ENCODE assay signal across 1 cellular context in the genomic region with DNA sequence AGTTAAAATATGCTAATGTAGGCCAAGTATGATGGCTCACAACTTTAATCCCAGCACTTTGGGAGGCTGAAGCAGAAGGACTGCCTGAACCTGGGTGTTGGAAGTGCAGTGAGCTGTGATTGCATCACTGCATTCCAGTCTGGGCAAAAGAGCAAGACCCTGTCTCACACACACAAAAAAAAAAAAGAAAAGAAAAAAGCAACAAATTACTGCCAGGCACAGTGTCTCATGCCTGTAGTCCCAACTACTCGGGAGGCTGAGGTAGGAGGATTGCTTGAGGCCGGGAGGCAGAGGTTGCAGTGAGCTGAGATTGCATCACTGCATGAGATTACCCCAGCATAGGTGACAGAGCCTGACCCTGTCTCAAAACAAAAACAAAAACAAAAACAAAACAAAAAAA.
A peak's percentile ranks its signal among the peaks of the same experiment; 100 is the strongest.
TF ChIP-seq lines count a peak whose summit lies in the region.

No MANE protein-coding gene starts in this region.

TF ChIP-seq in HepG2, 621 proteins besides CTCF, POLR2A, EP300 and RAD21 (continued from another document and continues in another):
- TF ChIP-seq, protein P1, sequence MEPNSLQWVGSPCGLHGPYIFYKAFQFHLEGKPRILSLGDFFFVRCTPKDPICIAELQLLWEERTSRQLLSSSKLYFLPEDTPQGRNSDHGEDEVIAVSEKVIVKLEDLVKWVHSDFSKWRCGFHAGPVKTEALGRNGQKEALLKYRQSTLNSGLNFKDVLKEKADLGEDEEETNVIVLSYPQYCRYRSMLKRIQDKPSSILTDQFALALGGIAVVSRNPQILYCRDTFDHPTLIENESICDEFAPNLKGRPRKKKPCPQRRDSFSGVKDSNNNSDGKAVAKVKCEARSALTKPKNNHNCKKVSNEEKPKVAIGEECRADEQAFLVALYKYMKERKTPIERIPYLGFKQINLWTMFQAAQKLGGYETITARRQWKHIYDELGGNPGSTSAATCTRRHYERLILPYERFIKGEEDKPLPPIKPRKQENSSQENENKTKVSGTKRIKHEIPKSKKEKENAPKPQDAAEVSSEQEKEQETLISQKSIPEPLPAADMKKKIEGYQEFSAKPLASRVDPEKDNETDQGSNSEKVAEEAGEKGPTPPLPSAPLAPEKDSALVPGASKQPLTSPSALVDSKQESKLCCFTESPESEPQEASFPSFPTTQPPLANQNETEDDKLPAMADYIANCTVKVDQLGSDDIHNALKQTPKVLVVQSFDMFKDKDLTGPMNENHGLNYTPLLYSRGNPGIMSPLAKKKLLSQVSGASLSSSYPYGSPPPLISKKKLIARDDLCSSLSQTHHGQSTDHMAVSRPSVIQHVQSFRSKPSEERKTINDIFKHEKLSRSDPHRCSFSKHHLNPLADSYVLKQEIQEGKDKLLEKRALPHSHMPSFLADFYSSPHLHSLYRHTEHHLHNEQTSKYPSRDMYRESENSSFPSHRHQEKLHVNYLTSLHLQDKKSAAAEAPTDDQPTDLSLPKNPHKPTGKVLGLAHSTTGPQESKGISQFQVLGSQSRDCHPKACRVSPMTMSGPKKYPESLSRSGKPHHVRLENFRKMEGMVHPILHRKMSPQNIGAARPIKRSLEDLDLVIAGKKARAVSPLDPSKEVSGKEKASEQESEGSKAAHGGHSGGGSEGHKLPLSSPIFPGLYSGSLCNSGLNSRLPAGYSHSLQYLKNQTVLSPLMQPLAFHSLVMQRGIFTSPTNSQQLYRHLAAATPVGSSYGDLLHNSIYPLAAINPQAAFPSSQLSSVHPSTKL (CRISPR knock-in tag; IDR thresholded peaks at IDR 0.05), result 0 out of 2 replicates have a peak, but pooled peaks have one; percentile 17
- TF ChIP-seq, protein P2, sequence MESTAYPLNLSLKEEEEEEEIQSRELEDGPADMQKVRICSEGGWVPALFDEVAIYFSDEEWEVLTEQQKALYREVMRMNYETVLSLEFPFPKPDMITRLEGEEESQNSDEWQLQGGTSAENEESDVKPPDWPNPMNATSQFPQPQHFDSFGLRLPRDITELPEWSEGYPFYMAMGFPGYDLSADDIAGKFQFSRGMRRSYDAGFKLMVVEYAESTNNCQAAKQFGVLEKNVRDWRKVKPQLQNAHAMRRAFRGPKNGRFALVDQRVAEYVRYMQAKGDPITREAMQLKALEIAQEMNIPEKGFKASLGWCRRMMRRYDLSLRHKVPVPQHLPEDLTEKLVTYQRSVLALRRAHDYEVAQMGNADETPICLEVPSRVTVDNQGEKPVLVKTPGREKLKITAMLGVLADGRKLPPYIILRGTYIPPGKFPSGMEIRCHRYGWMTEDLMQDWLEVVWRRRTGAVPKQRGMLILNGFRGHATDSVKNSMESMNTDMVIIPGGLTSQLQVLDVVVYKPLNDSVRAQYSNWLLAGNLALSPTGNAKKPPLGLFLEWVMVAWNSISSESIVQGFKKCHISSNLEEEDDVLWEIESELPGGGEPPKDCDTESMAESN (CRISPR knock-in tag; conservative IDR thresholded peaks at IDR 0.05), result no peak
- TF ChIP-seq ZNF607 (CRISPR knock-in tag; IDR thresholded peaks at IDR 0.05; ENCODE audit: borderline replicate concordance) (no peak), ZMYM3 (CRISPR knock-in tag; IDR thresholded peaks at IDR 0.05) (peak; percentile 40; the same call in 1 of the 2 replicates), ESRRA (CRISPR knock-in tag; IDR thresholded peaks at IDR 0.05; ENCODE audit: low read depth) (no peak), SIN3A (IDR thresholded peaks at IDR 0.05; ENCODE audit: borderline replicate concordance, low read depth, low read length) (no peak), MEIS2 (CRISPR knock-in tag; IDR thresholded peaks at IDR 0.05) (no peak), CENPT (CRISPR knock-in tag; IDR thresholded peaks at IDR 0.05; ENCODE audit: low read depth) (no peak), KAT7 (CRISPR knock-in tag; IDR thresholded peaks at IDR 0.05; ENCODE audit: borderline replicate concordance) (no peak), THYN1 (CRISPR knock-in tag; IDR thresholded peaks at IDR 0.05; ENCODE audit: borderline replicate concordance, low read depth) (no peak), DPF2 (CRISPR knock-in tag; IDR thresholded peaks at IDR 0.05; ENCODE audit: borderline replicate concordance, low read depth) (no peak), TEAD3 (CRISPR knock-in tag; optimal IDR thresholded peaks at IDR 0.05; ENCODE audit: borderline replicate concordance) (peak; percentile 90), ZKSCAN5 (CRISPR knock-in tag; IDR thresholded peaks at IDR 0.05) (no peak), ZNF570 (CRISPR knock-in tag; IDR thresholded peaks at IDR 0.05; ENCODE audit: borderline replicate concordance) (no peak), STAG1 (CRISPR knock-in tag; IDR thresholded peaks at IDR 0.05) (no peak; the same call in 1 of the 2 replicates), RXRB (CRISPR knock-in tag; IDR thresholded peaks at IDR 0.05; ENCODE audit: borderline replicate concordance) (no peak), ZNF773 (CRISPR knock-in tag; IDR thresholded peaks at IDR 0.05; ENCODE audit: borderline replicate concordance) (no peak), ZNF143 (CRISPR knock-in tag; IDR thresholded peaks at IDR 0.05) (no peak), ATF7 (IDR thresholded peaks at IDR 0.05) (peak; percentile 63), ATF7 (CRISPR knock-in tag; IDR thresholded peaks at IDR 0.05) (no peak), GATAD2A (CRISPR knock-in tag; IDR thresholded peaks at IDR 0.05) (peak; percentile 41; the same call in 1 of the 2 replicates), NR2F6 (IDR thresholded peaks at IDR 0.05) (no peak), NR2F6 (CRISPR knock-in tag; IDR thresholded peaks at IDR 0.05) (peak; percentile 42; the same call in 1 of the 2 replicates), SALL1 (CRISPR knock-in tag; IDR thresholded peaks at IDR 0.05) (0 out of 2 replicates have a peak, but pooled peaks have one; percentile 30), ZNF282 (IDR thresholded peaks at IDR 0.05; ENCODE audit: partially characterized antibody) (no peak), JARID2 (CRISPR knock-in tag; IDR thresholded peaks at IDR 0.05; ENCODE audit: insufficient replicate concordance) (no peak), SP1 (IDR thresholded peaks at IDR 0.05) (no peak), SP1 (CRISPR knock-in tag; IDR thresholded peaks at IDR 0.05) (no peak), MED1 (CRISPR knock-in tag; IDR thresholded peaks at IDR 0.05) (peak; percentile 26; the same call in 1 of the 2 replicates), PCBP1 (IDR thresholded peaks at IDR 0.05; ENCODE audit: borderline replicate concordance, low read depth, low read length) (no peak), ZFP82 (CRISPR knock-in tag; IDR thresholded peaks at IDR 0.05; ENCODE audit: borderline replicate concordance) (no peak), ZNF777 (CRISPR knock-in tag; IDR thresholded peaks at IDR 0.05) (no peak), ONECUT2 (CRISPR knock-in tag; IDR thresholded peaks at IDR 0.05) (no peak), ZNF549 (CRISPR knock-in tag; IDR thresholded peaks at IDR 0.05) (no peak), CEBPB (IDR thresholded peaks at IDR 0.05; ENCODE audit: borderline replicate concordance, low read depth, low read length) (peak; percentile 91), ZNF441 (CRISPR knock-in tag; IDR thresholded peaks at IDR 0.05; ENCODE audit: borderline replicate concordance) (no peak), TARDBP (CRISPR knock-in tag; IDR thresholded peaks at IDR 0.05) (no peak), ZNF780A (CRISPR knock-in tag; IDR thresholded peaks at IDR 0.05) (no peak), ZNF121 (CRISPR knock-in tag; IDR thresholded peaks at IDR 0.05) (peak; percentile 99), JUND (CRISPR knock-in tag; IDR thresholded peaks at IDR 0.05) (no peak), RARA (CRISPR knock-in tag; IDR thresholded peaks at IDR 0.05) (peak; percentile 21; the same call in 1 of the 2 replicates)
- TF ChIP-seq, protein P3, sequence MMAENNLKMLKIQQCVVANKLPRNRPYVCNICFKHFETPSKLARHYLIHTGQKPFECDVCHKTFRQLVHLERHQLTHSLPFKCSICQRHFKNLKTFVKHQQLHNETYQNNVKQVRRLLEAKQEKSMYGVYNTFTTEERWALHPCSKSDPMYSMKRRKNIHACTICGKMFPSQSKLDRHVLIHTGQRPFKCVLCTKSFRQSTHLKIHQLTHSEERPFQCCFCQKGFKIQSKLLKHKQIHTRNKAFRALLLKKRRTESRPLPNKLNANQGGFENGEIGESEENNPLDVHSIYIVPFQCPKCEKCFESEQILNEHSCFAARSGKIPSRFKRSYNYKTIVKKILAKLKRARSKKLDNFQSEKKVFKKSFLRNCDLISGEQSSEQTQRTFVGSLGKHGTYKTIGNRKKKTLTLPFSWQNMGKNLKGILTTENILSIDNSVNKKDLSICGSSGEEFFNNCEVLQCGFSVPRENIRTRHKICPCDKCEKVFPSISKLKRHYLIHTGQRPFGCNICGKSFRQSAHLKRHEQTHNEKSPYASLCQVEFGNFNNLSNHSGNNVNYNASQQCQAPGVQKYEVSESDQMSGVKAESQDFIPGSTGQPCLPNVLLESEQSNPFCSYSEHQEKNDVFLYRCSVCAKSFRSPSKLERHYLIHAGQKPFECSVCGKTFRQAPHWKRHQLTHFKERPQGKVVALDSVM (CRISPR knock-in tag; IDR thresholded peaks at IDR 0.05), result peak; percentile 93
- TF ChIP-seq, protein P4, sequence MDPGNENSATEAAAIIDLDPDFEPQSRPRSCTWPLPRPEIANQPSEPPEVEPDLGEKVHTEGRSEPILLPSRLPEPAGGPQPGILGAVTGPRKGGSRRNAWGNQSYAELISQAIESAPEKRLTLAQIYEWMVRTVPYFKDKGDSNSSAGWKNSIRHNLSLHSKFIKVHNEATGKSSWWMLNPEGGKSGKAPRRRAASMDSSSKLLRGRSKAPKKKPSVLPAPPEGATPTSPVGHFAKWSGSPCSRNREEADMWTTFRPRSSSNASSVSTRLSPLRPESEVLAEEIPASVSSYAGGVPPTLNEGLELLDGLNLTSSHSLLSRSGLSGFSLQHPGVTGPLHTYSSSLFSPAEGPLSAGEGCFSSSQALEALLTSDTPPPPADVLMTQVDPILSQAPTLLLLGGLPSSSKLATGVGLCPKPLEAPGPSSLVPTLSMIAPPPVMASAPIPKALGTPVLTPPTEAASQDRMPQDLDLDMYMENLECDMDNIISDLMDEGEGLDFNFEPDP (CRISPR knock-in tag; conservative IDR thresholded peaks at IDR 0.05), result no peak
- TF ChIP-seq, protein P5, sequence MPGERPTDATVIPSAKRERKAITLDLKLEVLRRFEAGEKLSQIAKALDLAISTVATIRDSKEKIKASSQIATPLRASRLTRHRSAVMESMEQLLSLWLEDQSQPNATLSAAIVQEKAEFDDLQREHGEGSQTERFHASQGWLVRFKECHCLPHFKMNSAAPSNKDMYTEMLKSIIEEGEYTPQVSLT (CRISPR knock-in tag; IDR thresholded peaks at IDR 0.05; ENCODE audit: borderline replicate concordance, low read depth), result no peak
- TF ChIP-seq, protein P6, sequence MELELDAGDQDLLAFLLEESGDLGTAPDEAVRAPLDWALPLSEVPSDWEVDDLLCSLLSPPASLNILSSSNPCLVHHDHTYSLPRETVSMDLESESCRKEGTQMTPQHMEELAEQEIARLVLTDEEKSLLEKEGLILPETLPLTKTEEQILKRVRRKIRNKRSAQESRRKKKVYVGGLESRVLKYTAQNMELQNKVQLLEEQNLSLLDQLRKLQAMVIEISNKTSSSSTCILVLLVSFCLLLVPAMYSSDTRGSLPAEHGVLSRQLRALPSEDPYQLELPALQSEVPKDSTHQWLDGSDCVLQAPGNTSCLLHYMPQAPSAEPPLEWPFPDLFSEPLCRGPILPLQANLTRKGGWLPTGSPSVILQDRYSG (CRISPR knock-in tag; IDR thresholded peaks at IDR 0.05), result no peak
- TF ChIP-seq, protein P7, sequence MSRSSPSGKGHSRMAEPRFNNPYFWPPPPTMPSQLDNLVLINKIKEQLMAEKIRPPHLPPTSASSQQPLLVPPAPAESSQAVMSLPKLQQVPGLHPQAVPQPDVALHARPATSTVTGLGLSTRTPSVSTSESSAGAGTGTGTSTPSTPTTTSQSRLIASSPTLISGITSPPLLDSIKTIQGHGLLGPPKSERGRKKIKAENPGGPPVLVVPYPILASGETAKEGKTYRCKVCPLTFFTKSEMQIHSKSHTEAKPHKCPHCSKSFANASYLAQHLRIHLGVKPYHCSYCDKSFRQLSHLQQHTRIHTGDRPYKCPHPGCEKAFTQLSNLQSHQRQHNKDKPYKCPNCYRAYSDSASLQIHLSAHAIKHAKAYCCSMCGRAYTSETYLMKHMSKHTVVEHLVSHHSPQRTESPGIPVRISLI (CRISPR knock-in tag; IDR thresholded peaks at IDR 0.05; ENCODE audit: borderline replicate concordance), result peak; percentile 84; the same call in 1 of the 2 replicates
- TF ChIP-seq, protein P8, sequence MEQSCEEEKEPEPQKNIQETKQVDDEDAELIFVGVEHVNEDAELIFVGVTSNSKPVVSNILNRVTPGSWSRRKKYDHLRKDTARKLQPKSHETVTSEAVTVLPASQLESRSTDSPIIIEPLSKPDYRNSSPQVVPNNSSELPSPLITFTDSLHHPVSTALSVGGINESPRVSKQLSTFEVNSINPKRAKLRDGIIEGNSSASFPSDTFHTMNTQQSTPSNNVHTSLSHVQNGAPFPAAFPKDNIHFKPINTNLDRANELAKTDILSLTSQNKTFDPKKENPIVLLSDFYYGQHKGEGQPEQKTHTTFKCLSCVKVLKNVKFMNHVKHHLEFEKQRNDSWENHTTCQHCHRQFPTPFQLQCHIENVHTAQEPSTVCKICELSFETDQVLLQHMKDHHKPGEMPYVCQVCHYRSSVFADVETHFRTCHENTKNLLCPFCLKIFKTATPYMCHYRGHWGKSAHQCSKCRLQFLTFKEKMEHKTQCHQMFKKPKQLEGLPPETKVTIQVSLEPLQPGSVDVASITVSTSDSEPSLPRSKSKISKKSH (CRISPR knock-in tag; IDR thresholded peaks at IDR 0.05; ENCODE audit: borderline replicate concordance), result no peak
- TF ChIP-seq, protein P9, sequence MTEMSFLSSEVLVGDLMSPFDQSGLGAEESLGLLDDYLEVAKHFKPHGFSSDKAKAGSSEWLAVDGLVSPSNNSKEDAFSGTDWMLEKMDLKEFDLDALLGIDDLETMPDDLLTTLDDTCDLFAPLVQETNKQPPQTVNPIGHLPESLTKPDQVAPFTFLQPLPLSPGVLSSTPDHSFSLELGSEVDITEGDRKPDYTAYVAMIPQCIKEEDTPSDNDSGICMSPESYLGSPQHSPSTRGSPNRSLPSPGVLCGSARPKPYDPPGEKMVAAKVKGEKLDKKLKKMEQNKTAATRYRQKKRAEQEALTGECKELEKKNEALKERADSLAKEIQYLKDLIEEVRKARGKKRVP (CRISPR knock-in tag; IDR thresholded peaks at IDR 0.05), result peak in 1 of 2 experiments; percentile 71; a peak in 1 of 4 replicates
- TF ChIP-seq, protein P10, sequence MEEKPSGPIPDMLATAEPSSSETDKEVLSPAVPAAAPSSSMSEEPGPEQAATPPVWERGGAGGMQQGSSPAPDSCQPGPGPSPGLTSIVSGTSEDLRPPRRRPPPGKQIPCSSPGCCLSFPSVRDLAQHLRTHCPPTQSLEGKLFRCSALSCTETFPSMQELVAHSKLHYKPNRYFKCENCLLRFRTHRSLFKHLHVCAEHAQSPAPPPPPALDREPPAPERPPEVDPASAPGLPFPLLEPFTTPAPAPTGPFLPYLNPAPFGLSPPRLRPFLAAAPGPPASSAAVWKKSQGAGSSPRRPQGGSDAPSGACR (CRISPR knock-in tag; IDR thresholded peaks at IDR 0.05), result no peak
